ENCODE assay signal across 15 cellular contexts in the genomic region with DNA sequence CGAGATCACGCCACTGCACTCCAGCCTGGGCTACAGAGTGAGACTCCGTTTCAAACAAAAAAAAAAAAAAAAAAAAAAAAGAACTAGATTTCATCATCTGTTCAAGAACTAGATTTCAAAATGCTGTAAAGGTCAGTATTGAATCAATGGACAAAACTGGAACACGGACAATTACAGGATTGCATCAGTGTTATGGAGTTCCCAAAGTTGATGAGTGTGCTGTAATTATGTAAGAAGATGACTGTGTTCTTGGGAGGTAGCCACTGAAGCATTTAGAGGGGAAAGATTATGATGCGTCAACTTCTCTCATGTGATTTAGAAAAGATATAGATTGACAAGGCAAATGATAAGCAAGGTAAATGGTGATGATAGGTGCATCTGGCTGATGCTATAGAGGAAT. TPM values are rescaled to one million over a fixed set of nuclear protein-coding genes. Genes with fewer than 3 reads are reported as not detected.
A peak's percentile ranks its signal among the peaks of the same experiment; 100 is the strongest.
DNase-seq lines count a peak whose midpoint lies in the region; ATAC-seq and TF ChIP-seq lines count a peak whose summit lies in the region.
"Had no signal": no experiment of that assay in that cellular context is flagged by ENCODE, and none has a peak within 500 bp of the region (broad histone marks: within the 10 kb centered on the region; RNA-seq: fewer than 3 reads in every experiment).

No MANE protein-coding gene starts in this region.

- POLR2A ChIA-PET in activated CD8-positive, alpha-beta T cell treated with anti-CD3 and anti-CD28 coated beads for 36 hours (lab: Charles Lee) = no interaction called here
- POLR2A ChIA-PET in CD4-positive, alpha-beta T cell (lab: Charles Lee) = no interaction called here

- H3K4me3 Mint-ChIP-seq in activated CD8-positive, alpha-beta T cell treated with anti-CD3 and anti-CD28 coated beads for 36 hours = no peak overlapping the region
- H3K4me3 Mint-ChIP-seq in CD4-positive, alpha-beta T cell = no peak overlapping the region
- H3K4me3 Mint-ChIP-seq: CD4-positive, alpha-beta memory T cell; dendritic cell treated with granulocyte-macrophage colony-stimulating factor and Interleukin-4, amounts not matched to agents 40 ng/mL and 50 ng/mL, for 4 days had no signal

- CTCF ChIA-PET in activated CD8-positive, alpha-beta T cell treated with anti-CD3 and anti-CD28 coated beads for 36 hours (lab: Charles Lee) = no interaction called here
- CTCF ChIA-PET in CD4-positive, alpha-beta T cell (lab: Charles Lee) = interaction anchor here (0.7 kb wide), 1 partner anchor 15 kb away, joined by 5 read pairs; no protein-coding TSS in a partner anchor

- 37% methylated on average over 5 of the region's 5 CpGs for WGBS in liver

- H3K27ac Mint-ChIP-seq in activated CD8-positive, alpha-beta T cell treated with anti-CD3 and anti-CD28 coated beads for 36 hours = no peak overlapping the region
- H3K27ac Mint-ChIP-seq in CD4-positive, alpha-beta T cell = no peak overlapping the region
- H3K27ac Mint-ChIP-seq: activated T-helper 2 cell treated with anti-CD3 and anti-CD28 coated beads, Interferon-gamma antibody, Interleukin-2, Interleukin-4, amounts not matched to agents 10 μg/mL and 5 μg/mL and 100 μg/mL, durations not matched to agents 14 hours and 24 hours and 36 hours; CD4-positive, alpha-beta memory T cell; dendritic cell treated with granulocyte-macrophage colony-stimulating factor and Interleukin-4, amounts not matched to agents 40 ng/mL and 50 ng/mL, for 4 days had no signal

- no peak overlapping the region for H3K9ac ChIP-seq in liver (ENCODE audit: low read depth in 1 of 2, low read length in 2 of 2)

- H3K27ac ChIP-seq in epithelial cell of prostate = no peak overlapping the region
- peak overlapping the region; percentile 56 to 67 for H3K27ac ChIP-seq in liver (ENCODE audit: low read depth in 1 of 2, low read length in 2 of 2)
- no peak overlapping the region for H3K27ac ChIP-seq in CD4-positive, alpha-beta T cell (ENCODE audit: low read depth, low read length)
- H3K27ac ChIP-seq: SJCRH30, spleen had no signal

- ATAC-seq in activated CD8-positive, alpha-beta T cell treated with anti-CD3 and anti-CD28 coated beads for 36 hours = no peak
- ATAC-seq in CD4-positive, alpha-beta T cell (ENCODE audit: poor library complexity) = no peak
- ATAC-seq: activated CD4-positive, CD25-positive, alpha-beta regulatory T cell treated with anti-CD3 and anti-CD28 coated beads, Interleukin-2, amount 50 U/mL, for 24 hours had no signal

- no peaks in the 10 kb centered on the region for H3K9me3 ChIP-seq in liver (ENCODE audit: control insufficient read depth in 4 of 4, low read length in 3 of 4)
- H3K9me3 ChIP-seq in CD4-positive, alpha-beta T cell (ENCODE audit: control insufficient read depth, low read length) = no peaks in the 10 kb centered on the region
- H3K9me3 ChIP-seq: SJCRH30, spleen had no signal

- H3K27me3 ChIP-seq in liver (ENCODE audit: control insufficient read depth in 4 of 4, insufficient read depth in 4 of 4, low read length in 3 of 4) = no peaks in the 10 kb centered on the region
- H3K27me3 ChIP-seq in CD4-positive, alpha-beta T cell (ENCODE audit: control insufficient read depth, insufficient read depth, low read length) = peaks cover 14% of the 10 kb centered on the region
- H3K27me3 ChIP-seq: SJCRH30 had no signal

- H3K36me3 Mint-ChIP-seq in activated CD8-positive, alpha-beta T cell treated with anti-CD3 and anti-CD28 coated beads for 36 hours (ENCODE audit: low read depth) = no peaks in the 10 kb centered on the region
- H3K36me3 Mint-ChIP-seq in CD4-positive, alpha-beta T cell (ENCODE audit: low read depth) = no peaks in the 10 kb centered on the region
- H3K36me3 Mint-ChIP-seq: CD4-positive, alpha-beta memory T cell had no signal

- no peak overlapping the region for H3K4me3 ChIP-seq in liver (ENCODE audit: low read depth in 1 of 3, low read length in 3 of 3)
- H3K4me3 ChIP-seq: SJCRH30, spleen had no signal

- no peaks in the 10 kb centered on the region for H3K36me3 ChIP-seq in liver (ENCODE audit: control insufficient read depth in 4 of 4, insufficient read depth in 3 of 4, low read depth in 1 of 4, low read length in 3 of 4)
- H3K36me3 ChIP-seq: SJCRH30, spleen had no signal

- no peaks in the 10 kb centered on the region for H3K9me3 Mint-ChIP-seq in activated CD8-positive, alpha-beta T cell treated with anti-CD3 and anti-CD28 coated beads for 36 hours
- H3K9me3 Mint-ChIP-seq in CD4-positive, alpha-beta T cell = no peaks in the 10 kb centered on the region
- H3K9me3 Mint-ChIP-seq: activated T-helper 2 cell treated with anti-CD3 and anti-CD28 coated beads, Interferon-gamma antibody, Interleukin-2, Interleukin-4, amounts not matched to agents 10 μg/mL and 5 μg/mL and 100 μg/mL, durations not matched to agents 14 hours and 24 hours and 36 hours; dendritic cell treated with granulocyte-macrophage colony-stimulating factor and Interleukin-4, amounts not matched to agents 40 ng/mL and 50 ng/mL, for 4 days had no signal

- peak in 1 of 2 donors; percentile 42 for TF ChIP-seq RAD21 in liver (IDR thresholded peaks at IDR 0.05)

- DNase-seq in Caki2 (ENCODE audit: low read depth) (peak; percentile 19), OCI-M1 (lab: John Stamatoyannopoulos, UW) (peak; percentile 10), epithelial cell of prostate (ENCODE audit: low read depth, low spot score) (peak; percentile 27), NK-92 (lab: John Stamatoyannopoulos, UW; ENCODE audit: unreplicated experiment) (no peak), islet precursor cell (no peak)
- no peak for DNase-seq in activated CD8-positive, alpha-beta T cell treated with anti-CD3 and anti-CD28 coated beads for 36 hours
- DNase-seq in CD4-positive, alpha-beta T cell = no peak
- DNase-seq: CD4-positive, alpha-beta memory T cell; SJCRH30; spleen had no signal

- no peak for TF ChIP-seq CTCF in liver (IDR thresholded peaks at IDR 0.05; ENCODE audit: low read depth, low read length, missing input control)
- no peak for TF ChIP-seq CTCF in activated CD8-positive, alpha-beta T cell treated with anti-CD3 and anti-CD28 coated beads for 36 hours (IDR thresholded peaks at IDR 0.05)
- no peak for TF ChIP-seq CTCF in CD4-positive, alpha-beta T cell (IDR thresholded peaks at IDR 0.05)

- H3K4me1 Mint-ChIP-seq in activated CD8-positive, alpha-beta T cell treated with anti-CD3 and anti-CD28 coated beads for 36 hours (ENCODE audit: low read depth) = no peaks in the 10 kb centered on the region
- no peaks in the 10 kb centered on the region for H3K4me1 Mint-ChIP-seq in CD4-positive, alpha-beta T cell (ENCODE audit: low read depth)
- H3K4me1 Mint-ChIP-seq: CD4-positive, alpha-beta memory T cell had no signal

- in situ Hi-C loops in Caki2 (cut with HindIII; ENCODE audit: low pct_unique_long_range_greater_than_20kb, low sequenced_read_pairs) = no loop called here

- H3K27me3 Mint-ChIP-seq in activated CD8-positive, alpha-beta T cell treated with anti-CD3 and anti-CD28 coated beads for 36 hours = peaks cover 3% of the 10 kb centered on the region
- peaks cover 28% of the 10 kb centered on the region for H3K27me3 Mint-ChIP-seq in CD4-positive, alpha-beta T cell

- peaks cover 0 to 13% (median 6%) of the 10 kb centered on the region in 4 donors for H3K4me1 ChIP-seq in liver (ENCODE audit: control insufficient read depth in 4 of 4, insufficient read depth in 4 of 4, low read length in 3 of 4)
- H3K4me1 ChIP-seq: spleen had no signal

- intact Hi-C loops in activated CD8-positive, alpha-beta T cell treated with anti-CD3 and anti-CD28 coated beads for 36 hours (cut with micrococcal nuclease) = no loop called here
- intact Hi-C loops in CD4-positive, alpha-beta T cell (cut with DNase I, micrococcal nuclease) = no loop called here

TF ChIP-seq in liver, 16 proteins besides CTCF, POLR2A, EP300 and RAD21 (continues in another document):
- TF ChIP-seq YY1 (IDR thresholded peaks at IDR 0.05) (peak; percentile 81), SP1 (IDR thresholded peaks at IDR 0.05) (peak; percentile 51), HNF4G (IDR thresholded peaks at IDR 0.05) (peak; percentile 12), NR2F2 (IDR thresholded peaks at IDR 0.05) (no peak), GABPA (IDR thresholded peaks at IDR 0.05 in 1 of 2, conservative IDR thresholded peaks at IDR 0.05 in 1 of 2) (no peak), JUND (IDR thresholded peaks at IDR 0.05) (peak; percentile 83 to 95), RXRA (IDR thresholded peaks at IDR 0.05) (peak; percentile 48 to 86), TAF1 (conservative IDR thresholded peaks at IDR 0.05) (no peak), ATF3 (IDR thresholded peaks at IDR 0.05) (peak; percentile 98), FOXA1 (IDR thresholded peaks at IDR 0.05) (peak; percentile 68)
- TF ChIP-seq, protein P1, sequence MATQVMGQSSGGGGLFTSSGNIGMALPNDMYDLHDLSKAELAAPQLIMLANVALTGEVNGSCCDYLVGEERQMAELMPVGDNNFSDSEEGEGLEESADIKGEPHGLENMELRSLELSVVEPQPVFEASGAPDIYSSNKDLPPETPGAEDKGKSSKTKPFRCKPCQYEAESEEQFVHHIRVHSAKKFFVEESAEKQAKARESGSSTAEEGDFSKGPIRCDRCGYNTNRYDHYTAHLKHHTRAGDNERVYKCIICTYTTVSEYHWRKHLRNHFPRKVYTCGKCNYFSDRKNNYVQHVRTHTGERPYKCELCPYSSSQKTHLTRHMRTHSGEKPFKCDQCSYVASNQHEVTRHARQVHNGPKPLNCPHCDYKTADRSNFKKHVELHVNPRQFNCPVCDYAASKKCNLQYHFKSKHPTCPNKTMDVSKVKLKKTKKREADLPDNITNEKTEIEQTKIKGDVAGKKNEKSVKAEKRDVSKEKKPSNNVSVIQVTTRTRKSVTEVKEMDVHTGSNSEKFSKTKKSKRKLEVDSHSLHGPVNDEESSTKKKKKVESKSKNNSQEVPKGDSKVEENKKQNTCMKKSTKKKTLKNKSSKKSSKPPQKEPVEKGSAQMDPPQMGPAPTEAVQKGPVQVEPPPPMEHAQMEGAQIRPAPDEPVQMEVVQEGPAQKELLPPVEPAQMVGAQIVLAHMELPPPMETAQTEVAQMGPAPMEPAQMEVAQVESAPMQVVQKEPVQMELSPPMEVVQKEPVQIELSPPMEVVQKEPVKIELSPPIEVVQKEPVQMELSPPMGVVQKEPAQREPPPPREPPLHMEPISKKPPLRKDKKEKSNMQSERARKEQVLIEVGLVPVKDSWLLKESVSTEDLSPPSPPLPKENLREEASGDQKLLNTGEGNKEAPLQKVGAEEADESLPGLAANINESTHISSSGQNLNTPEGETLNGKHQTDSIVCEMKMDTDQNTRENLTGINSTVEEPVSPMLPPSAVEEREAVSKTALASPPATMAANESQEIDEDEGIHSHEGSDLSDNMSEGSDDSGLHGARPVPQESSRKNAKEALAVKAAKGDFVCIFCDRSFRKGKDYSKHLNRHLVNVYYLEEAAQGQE (IDR thresholded peaks at IDR 0.05) = peak; percentile 12

RNA-seq across cellular contexts. Expression of gene FAM240B, which starts 6.5 kb away (rescaled TPM):
- total RNA-seq in Caki2 (2014; rRNA removed; shearing (Covaris generic); ENCODE audit: low replicate concordance) = not detected in 2 replicates
- not detected for total RNA-seq in liver
- polyA plus RNA-seq in liver = not detected
- not detected for total RNA-seq in activated CD8-positive, alpha-beta T cell treated with anti-CD3 and anti-CD28 coated beads for 36 hours
- total RNA-seq in CD4-positive, alpha-beta T cell = not detected
- total RNA-seq: activated T-helper 2 cell treated with anti-CD3 and anti-CD28 coated beads, Interferon-gamma antibody, Interleukin-2, Interleukin-4, amounts not matched to agents 10 μg/mL and 5 μg/mL and 100 μg/mL, durations not matched to agents 14 hours and 24 hours and 36 hours; CD4-positive, alpha-beta memory T cell; H1; SJCRH30; spleen had no signal
- polyA plus RNA-seq: CD4-positive, alpha-beta memory T cell; H1; spleen had no signal

Comparison
In these comparisons a context has a peak if more than half of its experiments do, and no peak if none do; other contexts are left out.
1. DNase-seq: peak in Caki2 (single experiment), OCI-M1 (single experiment) and epithelial cell of prostate (single experiment); none in NK-92 (single experiment), activated CD8-positive, alpha-beta T cell treated with anti-CD3 and anti-CD28 coated beads for 36 hours (single experiment), islet precursor cell (single experiment) and CD4-positive, alpha-beta T cell (0 of 10).
2. H3K27ac ChIP-seq: peak in liver (2 of 2); none in epithelial cell of prostate (single experiment) and CD4-positive, alpha-beta T cell (single experiment).